8 cellular contexts compared by ENCODE assay signal in genomic region chr11:26964834-26965485, GRCh38. TPM values are rescaled to one million over a fixed set of nuclear protein-coding genes. Genes with fewer than 3 reads are reported as not detected.
DNase-seq lines count a peak whose midpoint lies in the region; ATAC-seq and TF ChIP-seq lines count a peak whose summit lies in the region.
"Not testable (repeated sequence)": the region's sequence is repeated elsewhere in the genome, so short reads cannot be mapped to it uniquely, and the experiment has no call there.
"Had no signal": no experiment of that assay in that cellular context is flagged by ENCODE, and none has a peak within 500 bp of the region (broad histone marks: within the 10 kb centered on the region; RNA-seq: fewer than 3 reads in every experiment).

No MANE protein-coding gene starts in this region.

- H3K9me3 Mint-ChIP-seq in WTC11; progenitor cell of endocrine pancreas (ENCODE audit: low read depth): not testable (repeated sequence)
- peaks cover 11% of the 10 kb centered on the region for H3K9me3 Mint-ChIP-seq in endodermal cell

- peaks cover 16% of the 10 kb centered on the region for H3K4me1 Mint-ChIP-seq in WTC11
- H3K4me1 Mint-ChIP-seq in endodermal cell; progenitor cell of endocrine pancreas (ENCODE audit: low read depth): not testable (repeated sequence)

- H3K27me3 Mint-ChIP-seq in WTC11 (ENCODE audit: low read depth); endodermal cell (ENCODE audit: insufficient read depth); progenitor cell of endocrine pancreas: not testable (repeated sequence)

- not testable (repeated sequence) for H3K36me3 ChIP-seq in ES-I3 (ENCODE audit: insufficient read depth, low read length); endodermal cell (ENCODE audit: control insufficient read depth, insufficient read depth, low read length); iPS-18a (ENCODE audit: control insufficient read depth, low read depth, low read length)

- DNase-seq in HuH-7.5 (ENCODE audit: low spot score), result peak; percentile 31
- peak; percentile 8 for DNase-seq in NCI-H510A treated with DMSO at 0.1 percent for 48 hours (lab: John Stamatoyannopoulos, UW)
- DNase-seq in WTC11 (ENCODE audit: low spot score), result peak; percentile 10
- DNase-seq in endodermal cell, result peak; percentile 59
- DNase-seq in progenitor cell of endocrine pancreas (ENCODE audit: low spot score, unreplicated experiment), result not testable (repeated sequence)

- CTCF ChIA-PET in WTC11 (lab: Charles Lee), result interaction anchor here (1.0 kb wide), 1 partner anchor 12 kb away, joined by 3 read pairs; no protein-coding TSS in a partner anchor

- POLR2A ChIA-PET in WTC11 (lab: Charles Lee), result not testable (repeated sequence)

- 86 to 90% methylated on average over 2 to 15 of the region's 32 CpGs for WGBS in endodermal cell (ENCODE audit: insufficient coverage in 1 of 2, insufficient read length in 1 of 2), 2 experiments

- not testable (repeated sequence) for H3K9me3 ChIP-seq in ES-I3 (ENCODE audit: control insufficient read depth, insufficient read depth, low read length); endodermal cell (ENCODE audit: control insufficient read depth, low read length); iPS-18a (ENCODE audit: control insufficient read depth, low read depth, low read length)

- not testable (repeated sequence) for H3K27me3 ChIP-seq in endodermal cell (ENCODE audit: control insufficient read depth, insufficient read depth, low read length, poor library complexity, severe bottlenecking); iPS-18a (ENCODE audit: control insufficient read depth, insufficient read depth, low read length)

- H3K9ac ChIP-seq in ES-I3 (ENCODE audit: low read depth, low read length) (peak overlapping the region; percentile 75), iPS-18a (ENCODE audit: low read length) (peak overlapping the region; percentile 52)
- not testable (repeated sequence) for H3K9ac ChIP-seq in endodermal cell (ENCODE audit: extremely low read depth, low read length, poor library complexity, severe bottlenecking)

- H3K4me3 Mint-ChIP-seq in WTC11 (peak overlapping the region; percentile 82), endodermal cell (peak overlapping the region; percentile 74), progenitor cell of endocrine pancreas (ENCODE audit: low read depth) (peak overlapping the region; percentile 81)

- H3K36me3 Mint-ChIP-seq in WTC11; endodermal cell (ENCODE audit: low read depth); progenitor cell of endocrine pancreas (ENCODE audit: insufficient read depth): not testable (repeated sequence)

- not testable (repeated sequence) for TF ChIP-seq CTCF in WTC11 (IDR thresholded peaks at IDR 0.05); endodermal cell (conservative IDR thresholded peaks at IDR 0.05); progenitor cell of endocrine pancreas (IDR thresholded peaks at IDR 0.05; ENCODE audit: unreplicated experiment)

- not testable (repeated sequence) for H3K4me1 ChIP-seq in ES-I3 (ENCODE audit: insufficient read depth, low read length); endodermal cell (ENCODE audit: control insufficient read depth, insufficient read depth, low read length); iPS-18a (ENCODE audit: control insufficient read depth, low read depth, low read length)

- peak overlapping the region; percentile 87 for H3K27ac Mint-ChIP-seq in WTC11
- H3K27ac Mint-ChIP-seq in endodermal cell, result peak overlapping the region; percentile 96
- peak overlapping the region; percentile 97 for H3K27ac Mint-ChIP-seq in progenitor cell of endocrine pancreas

- not testable (repeated sequence) for H3K27ac ChIP-seq in endodermal cell (ENCODE audit: low read depth, low read length); iPS-18a (ENCODE audit: low read length)

- peak overlapping the region; percentile 9 for H3K4me3 ChIP-seq in endodermal cell (ENCODE audit: low read length)
- H3K4me3 ChIP-seq in iPS-18a (ENCODE audit: low read length), result peak overlapping the region; percentile 67

- peak; percentile 32 for ATAC-seq in WTC11

RNA-seq across cellular contexts. Expression of gene FIBIN, which starts 29.0 kb away (rescaled TPM):
- total RNA-seq in WTC11 (2021), result 0.34 to 0.48 TPM (median 0.37 TPM) in 3 replicates
- not detected for total RNA-seq in endodermal cell
- polyA plus RNA-seq in endodermal cell (2013, experiment 1 of 2), result 3.4 TPM
- polyA plus RNA-seq in endodermal cell (2013, experiment 2 of 2), result 2.9 TPM
- 0.24 and 0.31 TPM in 2 replicates for total RNA-seq in progenitor cell of endocrine pancreas
- total RNA-seq: CD8-positive, alpha-beta memory T cell had no signal
- polyA plus RNA-seq: CD8-positive, alpha-beta memory T cell had no signal
